In the genomic region with DNA sequence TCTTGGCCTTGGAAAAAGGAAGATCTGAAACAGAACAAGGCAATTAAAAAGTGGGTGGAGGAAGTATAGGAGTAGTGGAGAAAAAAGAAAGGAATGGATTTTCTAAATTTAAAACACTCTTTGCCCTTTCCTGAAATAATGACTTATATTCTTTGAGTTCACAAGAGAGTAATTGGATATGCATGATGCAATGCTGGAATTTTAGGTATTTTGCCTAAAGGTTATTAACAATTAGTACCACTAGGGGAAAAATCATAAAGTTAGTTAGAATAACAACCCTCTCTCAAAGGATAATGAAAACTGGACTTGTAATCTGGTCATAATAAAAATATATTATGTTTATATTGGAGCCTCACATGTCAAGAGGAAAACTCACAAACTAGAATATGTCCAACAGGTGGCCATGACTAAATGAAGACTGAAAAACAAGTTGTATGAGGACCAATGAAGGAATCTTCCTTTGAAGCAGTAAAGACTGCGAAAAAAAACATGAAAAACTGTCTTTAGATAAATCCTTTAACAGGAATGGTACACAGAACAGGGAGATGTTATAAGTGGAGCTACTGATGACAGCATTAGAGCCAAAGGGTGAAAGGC, we compare ENCODE assay signal across 1 cellular context.
TF ChIP-seq lines count a peak whose summit lies in the region.

No MANE protein-coding gene starts in this region.

TF ChIP-seq in HEK293, 187 proteins besides CTCF, POLR2A, EP300 and RAD21 (continued from another document):
- TF ChIP-seq, protein P1, sequence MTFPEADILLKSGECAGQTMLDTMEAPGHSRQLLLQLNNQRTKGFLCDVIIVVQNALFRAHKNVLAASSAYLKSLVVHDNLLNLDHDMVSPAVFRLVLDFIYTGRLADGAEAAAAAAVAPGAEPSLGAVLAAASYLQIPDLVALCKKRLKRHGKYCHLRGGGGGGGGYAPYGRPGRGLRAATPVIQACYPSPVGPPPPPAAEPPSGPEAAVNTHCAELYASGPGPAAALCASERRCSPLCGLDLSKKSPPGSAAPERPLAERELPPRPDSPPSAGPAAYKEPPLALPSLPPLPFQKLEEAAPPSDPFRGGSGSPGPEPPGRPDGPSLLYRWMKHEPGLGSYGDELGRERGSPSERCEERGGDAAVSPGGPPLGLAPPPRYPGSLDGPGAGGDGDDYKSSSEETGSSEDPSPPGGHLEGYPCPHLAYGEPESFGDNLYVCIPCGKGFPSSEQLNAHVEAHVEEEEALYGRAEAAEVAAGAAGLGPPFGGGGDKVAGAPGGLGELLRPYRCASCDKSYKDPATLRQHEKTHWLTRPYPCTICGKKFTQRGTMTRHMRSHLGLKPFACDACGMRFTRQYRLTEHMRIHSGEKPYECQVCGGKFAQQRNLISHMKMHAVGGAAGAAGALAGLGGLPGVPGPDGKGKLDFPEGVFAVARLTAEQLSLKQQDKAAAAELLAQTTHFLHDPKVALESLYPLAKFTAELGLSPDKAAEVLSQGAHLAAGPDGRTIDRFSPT (tag by site-specific recombination; IDR thresholded peaks at IDR 0.05): peak; percentile 62; the same call in 1 of the 2 replicates
- TF ChIP-seq REPIN1 (tag by site-specific recombination; IDR thresholded peaks at IDR 0.05; ENCODE audit: low read depth): no peak
- TF ChIP-seq TCF7L2 (IDR thresholded peaks at IDR 0.05; ENCODE audit: borderline replicate concordance, low read depth, low read length): no peak
- TF ChIP-seq, protein P2, sequence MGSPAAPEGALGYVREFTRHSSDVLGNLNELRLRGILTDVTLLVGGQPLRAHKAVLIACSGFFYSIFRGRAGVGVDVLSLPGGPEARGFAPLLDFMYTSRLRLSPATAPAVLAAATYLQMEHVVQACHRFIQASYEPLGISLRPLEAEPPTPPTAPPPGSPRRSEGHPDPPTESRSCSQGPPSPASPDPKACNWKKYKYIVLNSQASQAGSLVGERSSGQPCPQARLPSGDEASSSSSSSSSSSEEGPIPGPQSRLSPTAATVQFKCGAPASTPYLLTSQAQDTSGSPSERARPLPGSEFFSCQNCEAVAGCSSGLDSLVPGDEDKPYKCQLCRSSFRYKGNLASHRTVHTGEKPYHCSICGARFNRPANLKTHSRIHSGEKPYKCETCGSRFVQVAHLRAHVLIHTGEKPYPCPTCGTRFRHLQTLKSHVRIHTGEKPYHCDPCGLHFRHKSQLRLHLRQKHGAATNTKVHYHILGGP (tag by site-specific recombination; IDR thresholded peaks at IDR 0.05): peak; percentile 45; the same call in 1 of the 2 replicates
- no peak for TF ChIP-seq ZNF266 (tag by site-specific recombination; IDR thresholded peaks at IDR 0.05; ENCODE audit: low read depth)
- TF ChIP-seq ZNF157 (tag by site-specific recombination; IDR thresholded peaks at IDR 0.05): no peak
- no peak for TF ChIP-seq KLF16 (tag by site-specific recombination; IDR thresholded peaks at IDR 0.05)
- no peak for TF ChIP-seq SP2 (tag by site-specific recombination; IDR thresholded peaks at IDR 0.05)
- peak; percentile 89 for TF ChIP-seq SCRT2 (tag by site-specific recombination; IDR thresholded peaks at IDR 0.05)
- TF ChIP-seq ZSCAN16 (tag by site-specific recombination; IDR thresholded peaks at IDR 0.05): no peak
- TF ChIP-seq ZNF768 (tag by site-specific recombination; IDR thresholded peaks at IDR 0.05): no peak
- TF ChIP-seq ZNF514 (tag by site-specific recombination; IDR thresholded peaks at IDR 0.05): no peak
- peak; percentile 75; the same call in 1 of the 2 replicates for TF ChIP-seq SCRT1 (tag by site-specific recombination; IDR thresholded peaks at IDR 0.05; ENCODE audit: borderline replicate concordance)
- TF ChIP-seq, protein P3, sequence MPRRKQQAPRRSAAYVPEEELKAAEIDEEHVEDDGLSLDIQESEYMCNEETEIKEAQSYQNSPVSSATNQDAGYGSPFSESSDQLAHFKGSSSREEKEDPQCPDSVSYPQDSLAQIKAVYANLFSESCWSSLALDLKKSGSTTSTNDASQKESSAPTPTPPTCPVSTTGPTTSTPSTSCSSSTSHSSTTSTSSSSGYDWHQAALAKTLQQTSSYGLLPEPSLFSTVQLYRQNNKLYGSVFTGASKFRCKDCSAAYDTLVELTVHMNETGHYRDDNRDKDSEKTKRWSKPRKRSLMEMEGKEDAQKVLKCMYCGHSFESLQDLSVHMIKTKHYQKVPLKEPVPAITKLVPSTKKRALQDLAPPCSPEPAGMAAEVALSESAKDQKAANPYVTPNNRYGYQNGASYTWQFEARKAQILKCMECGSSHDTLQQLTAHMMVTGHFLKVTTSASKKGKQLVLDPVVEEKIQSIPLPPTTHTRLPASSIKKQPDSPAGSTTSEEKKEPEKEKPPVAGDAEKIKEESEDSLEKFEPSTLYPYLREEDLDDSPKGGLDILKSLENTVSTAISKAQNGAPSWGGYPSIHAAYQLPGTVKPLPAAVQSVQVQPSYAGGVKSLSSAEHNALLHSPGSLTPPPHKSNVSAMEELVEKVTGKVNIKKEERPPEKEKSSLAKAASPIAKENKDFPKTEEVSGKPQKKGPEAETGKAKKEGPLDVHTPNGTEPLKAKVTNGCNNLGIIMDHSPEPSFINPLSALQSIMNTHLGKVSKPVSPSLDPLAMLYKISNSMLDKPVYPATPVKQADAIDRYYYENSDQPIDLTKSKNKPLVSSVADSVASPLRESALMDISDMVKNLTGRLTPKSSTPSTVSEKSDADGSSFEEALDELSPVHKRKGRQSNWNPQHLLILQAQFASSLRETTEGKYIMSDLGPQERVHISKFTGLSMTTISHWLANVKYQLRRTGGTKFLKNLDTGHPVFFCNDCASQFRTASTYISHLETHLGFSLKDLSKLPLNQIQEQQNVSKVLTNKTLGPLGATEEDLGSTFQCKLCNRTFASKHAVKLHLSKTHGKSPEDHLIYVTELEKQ (tag by site-specific recombination; IDR thresholded peaks at IDR 0.05; ENCODE audit: borderline replicate concordance): no peak
- no peak for TF ChIP-seq ZFP41 (tag by site-specific recombination; IDR thresholded peaks at IDR 0.05; ENCODE audit: borderline replicate concordance)
- no peak for TF ChIP-seq ZNF530 (tag by site-specific recombination; IDR thresholded peaks at IDR 0.05; ENCODE audit: low read depth)
- TF ChIP-seq ZNF654 (tag by site-specific recombination; IDR thresholded peaks at IDR 0.05; ENCODE audit: low read depth): no peak
- TF ChIP-seq HOXD13 (CRISPR knock-in tag; IDR thresholded peaks at IDR 0.05; ENCODE audit: borderline replicate concordance): no peak
- peak; percentile 30; the same call in 1 of the 2 replicates for TF ChIP-seq ZNF133 (tag by site-specific recombination; IDR thresholded peaks at IDR 0.05)
- no peak for TF ChIP-seq ZNF248 (tag by site-specific recombination; IDR thresholded peaks at IDR 0.05)
- TF ChIP-seq, protein P4, sequence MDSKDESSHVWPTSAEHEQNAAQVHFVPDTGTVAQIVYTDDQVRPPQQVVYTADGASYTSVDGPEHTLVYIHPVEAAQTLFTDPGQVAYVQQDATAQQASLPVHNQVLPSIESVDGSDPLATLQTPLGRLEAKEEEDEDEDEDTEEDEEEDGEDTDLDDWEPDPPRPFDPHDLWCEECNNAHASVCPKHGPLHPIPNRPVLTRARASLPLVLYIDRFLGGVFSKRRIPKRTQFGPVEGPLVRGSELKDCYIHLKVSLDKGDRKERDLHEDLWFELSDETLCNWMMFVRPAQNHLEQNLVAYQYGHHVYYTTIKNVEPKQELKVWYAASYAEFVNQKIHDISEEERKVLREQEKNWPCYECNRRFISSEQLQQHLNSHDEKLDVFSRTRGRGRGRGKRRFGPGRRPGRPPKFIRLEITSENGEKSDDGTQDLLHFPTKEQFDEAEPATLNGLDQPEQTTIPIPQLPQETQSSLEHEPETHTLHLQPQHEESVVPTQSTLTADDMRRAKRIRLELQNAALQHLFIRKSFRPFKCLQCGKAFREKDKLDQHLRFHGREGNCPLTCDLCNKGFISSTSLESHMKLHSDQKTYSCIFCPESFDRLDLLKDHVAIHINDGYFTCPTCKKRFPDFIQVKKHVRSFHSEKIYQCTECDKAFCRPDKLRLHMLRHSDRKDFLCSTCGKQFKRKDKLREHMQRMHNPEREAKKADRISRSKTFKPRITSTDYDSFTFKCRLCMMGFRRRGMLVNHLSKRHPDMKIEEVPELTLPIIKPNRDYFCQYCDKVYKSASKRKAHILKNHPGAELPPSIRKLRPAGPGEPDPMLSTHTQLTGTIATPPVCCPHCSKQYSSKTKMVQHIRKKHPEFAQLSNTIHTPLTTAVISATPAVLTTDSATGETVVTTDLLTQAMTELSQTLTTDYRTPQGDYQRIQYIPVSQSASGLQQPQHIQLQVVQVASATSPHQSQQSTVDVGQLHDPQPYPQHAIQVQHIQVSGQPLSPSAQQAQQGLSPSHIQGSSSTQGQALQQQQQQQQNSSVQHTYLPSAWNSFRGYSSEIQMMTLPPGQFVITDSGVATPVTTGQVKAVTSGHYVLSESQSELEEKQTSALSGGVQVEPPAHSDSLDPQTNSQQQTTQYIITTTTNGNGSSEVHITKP (tag by site-specific recombination; IDR thresholded peaks at IDR 0.05): no peak
- TF ChIP-seq ZNF214 (tag by site-specific recombination; IDR thresholded peaks at IDR 0.05; ENCODE audit: borderline replicate concordance): no peak
- TF ChIP-seq ZNF785 (tag by site-specific recombination; IDR thresholded peaks at IDR 0.05): no peak
- no peak for TF ChIP-seq ZNF311 (tag by site-specific recombination; IDR thresholded peaks at IDR 0.05; ENCODE audit: borderline replicate concordance)
- TF ChIP-seq ZXDB (tag by site-specific recombination; IDR thresholded peaks at IDR 0.05): no peak
- no peak for TF ChIP-seq ZNF792 (tag by site-specific recombination; IDR thresholded peaks at IDR 0.05)
- no peak for TF ChIP-seq ZNF529 (tag by site-specific recombination; IDR thresholded peaks at IDR 0.05; ENCODE audit: insufficient replicate concordance)
- TF ChIP-seq ZNF658 (tag by site-specific recombination; IDR thresholded peaks at IDR 0.05): no peak
- no peak for TF ChIP-seq SP7 (tag by site-specific recombination; IDR thresholded peaks at IDR 0.05)
- TF ChIP-seq ZBTB17 (tag by site-specific recombination; IDR thresholded peaks at IDR 0.05): no peak
- no peak for TF ChIP-seq WT1 (tag by site-specific recombination; IDR thresholded peaks at IDR 0.05)
- no peak for TF ChIP-seq ZNF175 (tag by site-specific recombination; IDR thresholded peaks at IDR 0.05)
- no peak for TF ChIP-seq ZNF433 (tag by site-specific recombination; IDR thresholded peaks at IDR 0.05; ENCODE audit: low read depth)
- no peak for TF ChIP-seq GLI2 (tag by site-specific recombination; IDR thresholded peaks at IDR 0.05; ENCODE audit: borderline replicate concordance, low read depth)
- TF ChIP-seq ZNF473 (tag by site-specific recombination; IDR thresholded peaks at IDR 0.05): no peak
- no peak for TF ChIP-seq ZNF670 (tag by site-specific recombination; IDR thresholded peaks at IDR 0.05; ENCODE audit: low read depth)
- peak; percentile 65; the same call in 1 of the 2 replicates for TF ChIP-seq ZNF843 (tag by site-specific recombination; IDR thresholded peaks at IDR 0.05)
- no peak for TF ChIP-seq ZNF292 (tag by site-specific recombination; IDR thresholded peaks at IDR 0.05; ENCODE audit: borderline replicate concordance, low read depth)
- no peak for TF ChIP-seq KLF1 (tag by site-specific recombination; IDR thresholded peaks at IDR 0.05)
- no peak for TF ChIP-seq ZNF776 (tag by site-specific recombination; IDR thresholded peaks at IDR 0.05; ENCODE audit: borderline replicate concordance)
- no peak for TF ChIP-seq ZNF202 (tag by site-specific recombination; IDR thresholded peaks at IDR 0.05; ENCODE audit: borderline replicate concordance)
- no peak for TF ChIP-seq OSR2 (tag by site-specific recombination; IDR thresholded peaks at IDR 0.05)
- no peak for TF ChIP-seq ZEB2 (tag by site-specific recombination; IDR thresholded peaks at IDR 0.05)
- TF ChIP-seq, protein P5, sequence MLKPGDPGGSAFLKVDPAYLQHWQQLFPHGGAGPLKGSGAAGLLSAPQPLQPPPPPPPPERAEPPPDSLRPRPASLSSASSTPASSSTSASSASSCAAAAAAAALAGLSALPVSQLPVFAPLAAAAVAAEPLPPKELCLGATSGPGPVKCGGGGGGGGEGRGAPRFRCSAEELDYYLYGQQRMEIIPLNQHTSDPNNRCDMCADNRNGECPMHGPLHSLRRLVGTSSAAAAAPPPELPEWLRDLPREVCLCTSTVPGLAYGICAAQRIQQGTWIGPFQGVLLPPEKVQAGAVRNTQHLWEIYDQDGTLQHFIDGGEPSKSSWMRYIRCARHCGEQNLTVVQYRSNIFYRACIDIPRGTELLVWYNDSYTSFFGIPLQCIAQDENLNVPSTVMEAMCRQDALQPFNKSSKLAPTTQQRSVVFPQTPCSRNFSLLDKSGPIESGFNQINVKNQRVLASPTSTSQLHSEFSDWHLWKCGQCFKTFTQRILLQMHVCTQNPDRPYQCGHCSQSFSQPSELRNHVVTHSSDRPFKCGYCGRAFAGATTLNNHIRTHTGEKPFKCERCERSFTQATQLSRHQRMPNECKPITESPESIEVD (tag by site-specific recombination; IDR thresholded peaks at IDR 0.05): peak; percentile 73
- TF ChIP-seq, protein P6, sequence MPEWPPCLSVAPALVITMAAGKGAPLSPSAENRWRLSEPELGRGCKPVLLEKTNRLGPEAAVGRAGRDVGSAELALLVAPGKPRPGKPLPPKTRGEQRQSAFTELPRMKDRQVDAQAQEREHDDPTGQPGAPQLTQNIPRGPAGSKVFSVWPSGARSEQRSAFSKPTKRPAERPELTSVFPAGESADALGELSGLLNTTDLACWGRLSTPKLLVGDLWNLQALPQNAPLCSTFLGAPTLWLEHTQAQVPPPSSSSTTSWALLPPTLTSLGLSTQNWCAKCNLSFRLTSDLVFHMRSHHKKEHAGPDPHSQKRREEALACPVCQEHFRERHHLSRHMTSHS (tag by site-specific recombination; IDR thresholded peaks at IDR 0.05): no peak
- TF ChIP-seq ZNF624 (tag by site-specific recombination; IDR thresholded peaks at IDR 0.05): no peak
TF ChIP-seq in HEK293: peak in this region for 7.
